22 cellular contexts compared by ENCODE assay signal in genomic region chr13:32024750-32025149, GRCh38.
"Had no signal": no experiment of that assay in that cellular context is flagged by ENCODE, and none has a peak within 500 bp of the region (broad histone marks: within the 10 kb centered on the region; RNA-seq: fewer than 3 reads in every experiment).

No MANE protein-coding gene starts in this region.

- H3K36me3 Mint-ChIP-seq: activated naive CD4-positive, alpha-beta T cell treated with anti-CD3 and anti-CD28 coated beads, Interleukin-2, amount 10 ng/mL, durations not matched to agents 7 days and 5 days; activated naive CD8-positive, alpha-beta T cell treated with anti-CD3 and anti-CD28 coated beads, Interleukin-2, amount 10 ng/mL, durations not matched to agents 7 days and 5 days; T-cell had no signal

- H3K4me1 Mint-ChIP-seq: activated CD4-positive, alpha-beta memory T cell treated with anti-CD3 and anti-CD28 coated beads, Interleukin-2, amount 10 ng/mL, durations not matched to agents 7 days and 5 days; activated CD4-positive, alpha-beta T cell treated with anti-CD3 and anti-CD28 coated beads for 36 hours; activated naive CD4-positive, alpha-beta T cell treated with anti-CD3 and anti-CD28 coated beads, Interleukin-2, amount 10 ng/mL, durations not matched to agents 7 days and 5 days; activated naive CD8-positive, alpha-beta T cell treated with anti-CD3 and anti-CD28 coated beads, Interleukin-2, amount 10 ng/mL, durations not matched to agents 7 days and 5 days had no signal

- H3K27ac ChIP-seq: adrenal gland, SK-N-MC, VCaP had no signal

- H3K4me3 Mint-ChIP-seq: activated CD4-positive, alpha-beta memory T cell treated with anti-CD3 and anti-CD28 coated beads, Interleukin-2, amount 10 ng/mL, durations not matched to agents 7 days and 5 days; activated CD4-positive, alpha-beta T cell treated with anti-CD3 and anti-CD28 coated beads for 36 hours; activated naive CD4-positive, alpha-beta T cell treated with anti-CD3 and anti-CD28 coated beads, Interleukin-2, amount 10 ng/mL, durations not matched to agents 7 days and 5 days; activated naive CD8-positive, alpha-beta T cell treated with anti-CD3 and anti-CD28 coated beads, Interleukin-2, amount 10 ng/mL, durations not matched to agents 7 days and 5 days; activated T-cell treated with anti-CD3 and anti-CD28 coated beads, Interleukin-2, amount 50 U/mL, for 72 hours; T-cell had no signal

- ATAC-seq: activated CD4-positive, alpha-beta T cell treated with anti-CD3 and anti-CD28 coated beads for 36 hours; activated T-cell treated with anti-CD3 and anti-CD28 coated beads, Interleukin-2, amount 50 U/mL, for 72 hours; T-cell had no signal

- H3K4me1 ChIP-seq: adrenal gland had no signal

- H3K27ac Mint-ChIP-seq: activated CD4-positive, alpha-beta memory T cell treated with anti-CD3 and anti-CD28 coated beads, Interleukin-2, amount 10 ng/mL, durations not matched to agents 7 days and 5 days; activated CD4-positive, alpha-beta T cell treated with anti-CD3 and anti-CD28 coated beads for 36 hours; activated naive CD4-positive, alpha-beta T cell treated with anti-CD3 and anti-CD28 coated beads, Interleukin-2, amount 10 ng/mL, durations not matched to agents 7 days and 5 days; activated naive CD8-positive, alpha-beta T cell treated with anti-CD3 and anti-CD28 coated beads, Interleukin-2, amount 10 ng/mL, durations not matched to agents 7 days and 5 days; activated T-cell treated with anti-CD3 and anti-CD28 coated beads, Interleukin-2, amount 50 U/mL, for 72 hours; activated T-helper 2 cell treated with anti-CD3 and anti-CD28 coated beads, Interferon-gamma antibody, Interleukin-2, Interleukin-4, amounts not matched to agents 10 μg/mL and 5 μg/mL and 100 μg/mL, durations not matched to agents 14 hours and 24 hours and 36 hours; T-cell had no signal

- H3K9me3 Mint-ChIP-seq: activated CD4-positive, alpha-beta memory T cell treated with anti-CD3 and anti-CD28 coated beads, Interleukin-2, amount 10 ng/mL, durations not matched to agents 7 days and 5 days; activated naive CD4-positive, alpha-beta T cell treated with anti-CD3 and anti-CD28 coated beads, Interleukin-2, amount 10 ng/mL, durations not matched to agents 7 days and 5 days; activated naive CD8-positive, alpha-beta T cell treated with anti-CD3 and anti-CD28 coated beads, Interleukin-2, amount 10 ng/mL, durations not matched to agents 7 days and 5 days; activated T-cell treated with anti-CD3 and anti-CD28 coated beads, Interleukin-2, amount 50 U/mL, for 72 hours; activated T-helper 2 cell treated with anti-CD3 and anti-CD28 coated beads, Interferon-gamma antibody, Interleukin-2, Interleukin-4, amounts not matched to agents 10 μg/mL and 5 μg/mL and 100 μg/mL, durations not matched to agents 14 hours and 24 hours and 36 hours; T-cell had no signal

- H3K27me3 Mint-ChIP-seq: activated CD4-positive, alpha-beta memory T cell treated with anti-CD3 and anti-CD28 coated beads, Interleukin-2, amount 10 ng/mL, durations not matched to agents 7 days and 5 days; activated CD4-positive, alpha-beta T cell treated with anti-CD3 and anti-CD28 coated beads for 36 hours; activated naive CD4-positive, alpha-beta T cell treated with anti-CD3 and anti-CD28 coated beads, Interleukin-2, amount 10 ng/mL, durations not matched to agents 7 days and 5 days; T-cell had no signal

- DNase-seq: activated CD4-positive, alpha-beta memory T cell treated with anti-CD3 and anti-CD28 coated beads, Interleukin-2, amount 10 ng/mL, durations not matched to agents 7 days and 5 days; activated CD4-positive, alpha-beta T cell treated with anti-CD3 and anti-CD28 coated beads for 36 hours; activated CD4-positive, alpha-beta T cell treated with anti-CD3 and anti-CD28 coated beads, Interleukin-2, amount 50 U/mL, for 1 hour; activated gamma-delta T cell treated with Interleukin-2 at 50 U/mL for 16 hours; activated naive CD4-positive, alpha-beta T cell treated with anti-CD3 and anti-CD28 coated beads, Interleukin-2, amount 10 ng/mL, durations not matched to agents 7 days and 5 days; activated naive CD8-positive, alpha-beta T cell treated with anti-CD3 and anti-CD28 coated beads, Interleukin-2, amount 10 ng/mL, durations not matched to agents 7 days and 5 days; activated T-cell treated with anti-CD3 and anti-CD28 coated beads for 4 hours; activated T-cell treated with anti-CD3 and anti-CD28 coated beads, Interleukin-2, amount 50 U/mL, for 72 hours; adrenal gland; anterior cingulate cortex; cerebellar nuclear complex; MG63; NCI-H1105; NCI-H1436; NCI-H1694 treated with DMSO at 0.1 percent for 48 hours; NCI-H2029 treated with DMSO at 0.1 percent for 48 hours; NCI-H510A treated with DMSO at 0.1 percent for 48 hours; SIG-M5; T-cell had no signal

- H3K4me3 ChIP-seq: adrenal gland, MG63, SK-N-MC had no signal

- H3K36me3 ChIP-seq: adrenal gland, MG63 had no signal

- H3K27me3 ChIP-seq: adrenal gland, MG63 had no signal

- H3K9me3 ChIP-seq: adrenal gland, MG63 had no signal
